34 cellular contexts compared by ENCODE assay signal in genomic region chr17:61387011-61387410, GRCh38. TPM values are rescaled to one million over a fixed set of nuclear protein-coding genes. Genes with fewer than 3 reads are reported as not detected.
"Had no signal": no experiment of that assay in that cellular context is flagged by ENCODE, and none has a peak within 500 bp of the region (broad histone marks: within the 10 kb centered on the region; RNA-seq: fewer than 3 reads in every experiment).

No MANE protein-coding gene starts in this region.

- H3K27ac ChIP-seq: brain microvascular endothelial cell, Peyer's patch, VCaP had no signal

- ATAC-seq: activated T-cell treated with anti-CD3 and anti-CD28 coated beads, Interleukin-2, amount 50 U/mL, for 72 hours; activated T-helper 17 cell treated with anti-CD3 and anti-CD28 coated beads, Interleukin-2, amount 50 U/mL, for 72 hours; PC-3 had no signal

- H3K4me3 ChIP-seq: Peyer's patch had no signal

- H3K9me3 ChIP-seq: Peyer's patch had no signal

- H3K27me3 ChIP-seq: brain microvascular endothelial cell, Peyer's patch had no signal

- DNase-seq: activated CD4-positive, alpha-beta memory T cell treated with anti-CD3 and anti-CD28 coated beads, Interleukin-2, amount 10 ng/mL, durations not matched to agents 7 days and 5 days; activated CD4-positive, alpha-beta T cell treated with anti-CD3 and anti-CD28 coated beads for 1 hour; activated CD4-positive, alpha-beta T cell treated with anti-CD3 and anti-CD28 coated beads for 48 hours; activated CD4-positive, CD25-positive, alpha-beta regulatory T cell; activated effector memory CD4-positive, alpha-beta T cell treated with anti-CD3 and anti-CD28 coated beads, Interleukin-2, amount 50 U/mL, for 16 hours; activated naive CD4-positive, alpha-beta T cell; activated naive CD4-positive, alpha-beta T cell treated with anti-CD3 and anti-CD28 coated beads, Interleukin-2, amount 50 U/mL, for 16 hours; activated naive CD8-positive, alpha-beta T cell treated with anti-CD3 and anti-CD28 coated beads for 36 hours; activated T-cell treated with anti-CD3 and anti-CD28 coated beads, Interleukin-2, amount 50 U/mL, for 1 hour; activated T-cell treated with anti-CD3 and anti-CD28 coated beads, Interleukin-2, amount 50 U/mL, for 72 hours; amniotic stem cell; brain microvascular endothelial cell; central memory CD4-positive, alpha-beta T cell; NCI-H1092 treated with DMSO at 0.1 percent for 48 hours; NCI-H1417; NCI-H146; NCI-H187; NCI-H2029 treated with DMSO at 0.1 percent for 48 hours; NCI-H2107; NCI-H2171; NCI-H510A; NCI-H526; NCI-H748 treated with DMSO at 0.1 percent for 48 hours; NK-92 treated with Interleukin-12 subunit alpha and Interleukin-12 subunit beta, amount 100 ng/mL, for 24 hours; PC-3; Peyer's patch; RPMI8226; SW 1271; T-helper 1 cell; T-helper 2 cell; T-helper 9 cell had no signal

- H3K36me3 ChIP-seq: brain microvascular endothelial cell, Peyer's patch had no signal

RNA-seq across cellular contexts. Expression of gene TBX2, which starts 12.6 kb away (rescaled TPM):
- total RNA-seq: activated CD4-positive, alpha-beta memory T cell treated with anti-CD3 and anti-CD28 coated beads, Interleukin-2, amount 10 ng/mL, durations not matched to agents 7 days and 5 days; activated CD8-positive, alpha-beta memory T cell treated with anti-CD3 and anti-CD28 coated beads for 36 hours; activated naive CD8-positive, alpha-beta T cell treated with anti-CD3 and anti-CD28 coated beads for 36 hours; activated T-helper 17 cell treated with anti-CD3 and anti-CD28 coated beads, Interleukin-2, amount 50 U/mL, for 72 hours had no signal
